In genomic region chr14:57502581-57503254, GRCh38 we compare ENCODE assay signal across 21 cellular contexts. TPM values are rescaled to one million over a fixed set of nuclear protein-coding genes. Genes with fewer than 3 reads are reported as not detected.
DNase-seq lines count a peak whose midpoint lies in the region; ATAC-seq and TF ChIP-seq lines count a peak whose summit lies in the region.
"Had no signal": no experiment of that assay in that cellular context is flagged by ENCODE, and none has a peak within 500 bp of the region (broad histone marks: within the 10 kb centered on the region; RNA-seq: fewer than 3 reads in every experiment).

No MANE protein-coding gene starts in this region.

- 56 to 68% methylated on average over 8 of the region's 8 CpGs for WGBS in tibial nerve, 2 donors

- H3K36me3 ChIP-seq in tibial nerve, result no peaks in the 10 kb centered on the region
- H3K36me3 ChIP-seq: cardiac muscle cell, heart left ventricle, upper lobe of left lung had no signal

- H3K4me3 ChIP-seq in fibroblast of the aortic adventitia (ENCODE audit: low read depth, low read length) (no peak overlapping the region), tibial nerve (no peak overlapping the region)
- H3K4me3 ChIP-seq: cardiac muscle cell, heart left ventricle, upper lobe of left lung had no signal

- no peaks in the 10 kb centered on the region for H3K9me3 ChIP-seq in tibial nerve
- H3K9me3 ChIP-seq: heart left ventricle, upper lobe of left lung had no signal

- TF ChIP-seq CTCF in fibroblast of the aortic adventitia (IDR thresholded peaks at IDR 0.05; ENCODE audit: insufficient read depth, low read length) (no peak), tibial nerve (IDR thresholded peaks at IDR 0.05) (no peak)

- H3K27ac ChIP-seq in tibial nerve, result no peak overlapping the region
- H3K27ac ChIP-seq: C4-2B, cardiac muscle cell, heart left ventricle, upper lobe of left lung had no signal

- ATAC-seq in sciatic nerve (peak; percentile 60), HG03097 (IDR thresholded peaks at IDR 0.05; ENCODE audit: low FRiP score, unreplicated experiment) (no peak), HG02870 (IDR thresholded peaks at IDR 0.05; ENCODE audit: unreplicated experiment) (no peak), HG03135 (IDR thresholded peaks at IDR 0.05; ENCODE audit: unreplicated experiment) (no peak)
- ATAC-seq: left lobe of liver, Panc1 had no signal

- no peak for TF ChIP-seq EP300 in tibial nerve (IDR thresholded peaks at IDR 0.05)

- intact Hi-C loops in sciatic nerve (cut with DNase I), result no loop called here

- H3K4me1 ChIP-seq in tibial nerve, result peaks cover 0 to 6% (median 0%) of the 10 kb centered on the region in 4 donors
- H3K4me1 ChIP-seq: heart left ventricle, upper lobe of left lung had no signal

- TF ChIP-seq POLR2A in tibial nerve (IDR thresholded peaks at IDR 0.05), result no peak

- peak; percentile 8 for DNase-seq in HK-2 (ENCODE audit: unreplicated experiment)
- DNase-seq in NCI-H2227 treated with DMSO at 0.1 percent for 48 hours (lab: John Stamatoyannopoulos, UW), result peak; percentile 20
- DNase-seq in fibroblast of the aortic adventitia (ENCODE audit: low read depth), result peak; percentile 29
- DNase-seq in sciatic nerve (ENCODE audit: low spot score), result peak; percentile 59
- no peak for DNase-seq in tibial nerve (ENCODE audit: low spot score in 2 of 2)
- DNase-seq: activated CD8-positive, alpha-beta memory T cell treated with anti-CD3 and anti-CD28 coated beads, Interleukin-2, amount 50 U/mL, for 4 hours; activated naive CD4-positive, alpha-beta T cell treated with anti-CD3 and anti-CD28 coated beads, Interleukin-2, amount 50 U/mL, for 16 hours; NCI-H2081; stimulated activated CD4-positive, alpha-beta T cell treated with anti-CD3 and anti-CD28 coated beads, Interleukin-4, amount 100 ng/mL, for 1 hour; T-helper 1 cell; upper lobe of left lung had no signal

- no peaks in the 10 kb centered on the region for H3K27me3 ChIP-seq in tibial nerve
- H3K27me3 ChIP-seq: cardiac muscle cell, heart left ventricle, upper lobe of left lung had no signal

RNA-seq across cellular contexts. Expression of gene CCDC198, which starts 9.1 kb away (rescaled TPM):
- total RNA-seq in fibroblast of the aortic adventitia (ENCODE audit: low replicate concordance) (not detected in 2 replicates), sciatic nerve (not detected), tibial nerve (1 to 10 TPM in 1 of 4 donors, not detected in 3; 1.5 TPM)
- total RNA-seq: cardiac muscle cell, heart left ventricle, LHCN-M2, myocyte, upper lobe of left lung had no signal

Comparison
In these comparisons a context has a peak if more than half of its experiments do, and no peak if none do; other contexts are left out.
1. DNase-seq: peak in HK-2 (single experiment), NCI-H2227 treated with DMSO at 0.1 percent for 48 hours (single experiment), fibroblast of the aortic adventitia (single experiment) and sciatic nerve (single experiment); none in tibial nerve (0 of 2).